ENCODE assay signal across 8 cellular contexts in genomic region chr7:33073243-33073642, GRCh38.
"Had no signal": no experiment of that assay in that cellular context is flagged by ENCODE, and none has a peak within 500 bp of the region (broad histone marks: within the 10 kb centered on the region; RNA-seq: fewer than 3 reads in every experiment).

No MANE protein-coding gene starts in this region.

- H3K27ac Mint-ChIP-seq: H9 had no signal

- FAIRE-seq: H1, K562 had no signal

- H3K4me3 ChIP-seq: K562 had no signal

- DNase-seq: H9, HCEC 1CT, Kasumi-1, KG1 had no signal

- H3K27ac ChIP-seq: GM23248, HL-60 had no signal

- H3K4me3 Mint-ChIP-seq: H9 had no signal

- ATAC-seq: K562 had no signal

- H3K9ac ChIP-seq: GM23248 had no signal
